ENCODE assay signal across 10 cellular contexts in genomic region chr2:64666810-64667438, GRCh38.
A peak's percentile ranks its signal among the peaks of the same experiment; 100 is the strongest.
DNase-seq lines count a peak whose midpoint lies in the region; ATAC-seq and TF ChIP-seq lines count a peak whose summit lies in the region.
"Had no signal": no experiment of that assay in that cellular context is flagged by ENCODE, and none has a peak within 500 bp of the region (broad histone marks: within the 10 kb centered on the region; RNA-seq: fewer than 3 reads in every experiment).

No MANE protein-coding gene starts in this region.

- H3K27me3 ChIP-seq in KMS-11 (ENCODE audit: insufficient read depth, low read depth), result no peaks in the 10 kb centered on the region
- H3K27me3 ChIP-seq: neural progenitor cell had no signal

- H3K36me3 ChIP-seq in KMS-11 (ENCODE audit: insufficient read depth), result no peaks in the 10 kb centered on the region
- H3K36me3 ChIP-seq: neural progenitor cell had no signal

- peak; percentile 69 for ATAC-seq in GM19467 (IDR thresholded peaks at IDR 0.05; ENCODE audit: unreplicated experiment)
- ATAC-seq in HG03521 (IDR thresholded peaks at IDR 0.05; ENCODE audit: unreplicated experiment), result no peak

- H2AFZ ChIP-seq in KMS-11 (ENCODE audit: low read depth), result peak overlapping the region; percentile 47
- H2AFZ ChIP-seq: neural progenitor cell had no signal

- DNase-seq in GM12865 (ENCODE audit: low read depth), result peak; percentile 61
- DNase-seq in foreskin melanocyte, result peak; percentile 69
- DNase-seq in midbrain (lab: John Stamatoyannopoulos, UW), result no peak
- DNase-seq in NCI-H1048 (lab: John Stamatoyannopoulos, UW), result no peak
- no peak for DNase-seq in nucleus accumbens (lab: John Stamatoyannopoulos, UW)
- DNase-seq: NCI-H1417 treated with DMSO at 0.1 percent for 48 hours had no signal

- H3K4me2 ChIP-seq in KMS-11, result peak overlapping the region; percentile 81
- H3K4me2 ChIP-seq: neural progenitor cell had no signal

- H3K4me3 ChIP-seq in GM12865 (ENCODE audit: low read depth, low read length) (peak overlapping the region; percentile 3), KMS-11 (IDR thresholded peaks at IDR 0.05; ENCODE audit: insufficient read depth, low read depth, low read length) (peak overlapping the region; percentile 23)
- H3K4me3 ChIP-seq: neural progenitor cell had no signal

- peak overlapping the region; percentile 21 for H3K27ac ChIP-seq in KMS-11
- H3K27ac ChIP-seq: neural progenitor cell had no signal

- H3K79me2 ChIP-seq in KMS-11 (ENCODE audit: insufficient read depth, low read depth), result no peaks in the 10 kb centered on the region

- no peaks in the 10 kb centered on the region for H4K20me1 ChIP-seq in KMS-11 (ENCODE audit: insufficient read depth)

- peaks cover 25% of the 10 kb centered on the region for H3K4me1 ChIP-seq in KMS-11 (ENCODE audit: low read depth, poor library complexity, severe bottlenecking)

- TF ChIP-seq CTCF in GM12865 (IDR thresholded peaks at IDR 0.05; ENCODE audit: insufficient read depth, low read depth, low read length, missing control alignments) (no peak), KMS-11 (conservative IDR thresholded peaks at IDR 0.05; ENCODE audit: low read depth, low read length) (no peak)

- no peak overlapping the region for H3K9ac ChIP-seq in KMS-11
- H3K9ac ChIP-seq: neural progenitor cell had no signal

Comparison
In these comparisons a context has a peak if more than half of its experiments do, and no peak if none do; other contexts are left out.
1. DNase-seq: peak in GM12865 (single experiment) and foreskin melanocyte (single experiment); none in midbrain (single experiment), NCI-H1048 (single experiment) and nucleus accumbens (0 of 56).